ENCODE assay signal across 1 cellular context in genomic region chr5:1101991-1102713, GRCh38.
TF ChIP-seq lines count a peak whose summit lies in the region.

No MANE protein-coding gene starts in this region.

TF ChIP-seq in GM12878, 131 proteins besides CTCF, POLR2A, EP300 and RAD21 (continued from another document):
- TF ChIP-seq, protein P1, sequence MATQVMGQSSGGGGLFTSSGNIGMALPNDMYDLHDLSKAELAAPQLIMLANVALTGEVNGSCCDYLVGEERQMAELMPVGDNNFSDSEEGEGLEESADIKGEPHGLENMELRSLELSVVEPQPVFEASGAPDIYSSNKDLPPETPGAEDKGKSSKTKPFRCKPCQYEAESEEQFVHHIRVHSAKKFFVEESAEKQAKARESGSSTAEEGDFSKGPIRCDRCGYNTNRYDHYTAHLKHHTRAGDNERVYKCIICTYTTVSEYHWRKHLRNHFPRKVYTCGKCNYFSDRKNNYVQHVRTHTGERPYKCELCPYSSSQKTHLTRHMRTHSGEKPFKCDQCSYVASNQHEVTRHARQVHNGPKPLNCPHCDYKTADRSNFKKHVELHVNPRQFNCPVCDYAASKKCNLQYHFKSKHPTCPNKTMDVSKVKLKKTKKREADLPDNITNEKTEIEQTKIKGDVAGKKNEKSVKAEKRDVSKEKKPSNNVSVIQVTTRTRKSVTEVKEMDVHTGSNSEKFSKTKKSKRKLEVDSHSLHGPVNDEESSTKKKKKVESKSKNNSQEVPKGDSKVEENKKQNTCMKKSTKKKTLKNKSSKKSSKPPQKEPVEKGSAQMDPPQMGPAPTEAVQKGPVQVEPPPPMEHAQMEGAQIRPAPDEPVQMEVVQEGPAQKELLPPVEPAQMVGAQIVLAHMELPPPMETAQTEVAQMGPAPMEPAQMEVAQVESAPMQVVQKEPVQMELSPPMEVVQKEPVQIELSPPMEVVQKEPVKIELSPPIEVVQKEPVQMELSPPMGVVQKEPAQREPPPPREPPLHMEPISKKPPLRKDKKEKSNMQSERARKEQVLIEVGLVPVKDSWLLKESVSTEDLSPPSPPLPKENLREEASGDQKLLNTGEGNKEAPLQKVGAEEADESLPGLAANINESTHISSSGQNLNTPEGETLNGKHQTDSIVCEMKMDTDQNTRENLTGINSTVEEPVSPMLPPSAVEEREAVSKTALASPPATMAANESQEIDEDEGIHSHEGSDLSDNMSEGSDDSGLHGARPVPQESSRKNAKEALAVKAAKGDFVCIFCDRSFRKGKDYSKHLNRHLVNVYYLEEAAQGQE (IDR thresholded peaks at IDR 0.05; ENCODE audit: low read depth, low read length), result no peak
- TF ChIP-seq STAT1 (conservative IDR thresholded peaks at IDR 0.05), result no peak
- TF ChIP-seq CEBPB (IDR thresholded peaks at IDR 0.05; ENCODE audit: borderline replicate concordance in 1 of 2, low read depth in 2 of 2, low read length in 2 of 2), result no peak
- TF ChIP-seq PKNOX1 (IDR thresholded peaks at IDR 0.05), result no peak
- no peak for TF ChIP-seq RCOR1 (conservative IDR thresholded peaks at IDR 0.05; ENCODE audit: low read depth, low read length)
- no peak for TF ChIP-seq MEF2A (IDR thresholded peaks at IDR 0.05; ENCODE audit: insufficient read depth, low read depth, low read length)
- no peak for TF ChIP-seq RUNX3 (IDR thresholded peaks at IDR 0.05; ENCODE audit: low read length)
- no peak for TF ChIP-seq SREBF1 (IDR thresholded peaks at IDR 0.05; ENCODE audit: low read length)
- TF ChIP-seq EED (IDR thresholded peaks at IDR 0.05; ENCODE audit: low read depth), result no peak
- TF ChIP-seq, protein P2, sequence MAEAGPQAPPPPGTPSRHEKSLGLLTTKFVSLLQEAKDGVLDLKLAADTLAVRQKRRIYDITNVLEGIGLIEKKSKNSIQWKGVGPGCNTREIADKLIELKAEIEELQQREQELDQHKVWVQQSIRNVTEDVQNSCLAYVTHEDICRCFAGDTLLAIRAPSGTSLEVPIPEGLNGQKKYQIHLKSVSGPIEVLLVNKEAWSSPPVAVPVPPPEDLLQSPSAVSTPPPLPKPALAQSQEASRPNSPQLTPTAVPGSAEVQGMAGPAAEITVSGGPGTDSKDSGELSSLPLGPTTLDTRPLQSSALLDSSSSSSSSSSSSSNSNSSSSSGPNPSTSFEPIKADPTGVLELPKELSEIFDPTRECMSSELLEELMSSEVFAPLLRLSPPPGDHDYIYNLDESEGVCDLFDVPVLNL (IDR thresholded peaks at IDR 0.05; ENCODE audit: low read depth, low read length), result no peak
- TF ChIP-seq SUPT20H (IDR thresholded peaks at IDR 0.05; ENCODE audit: borderline replicate concordance, control insufficient read depth, low read depth, low read length), result no peak
